Comparison of ENCODE assay signal across 22 cellular contexts in genomic region chr2:160913323-160913722, GRCh38.
DNase-seq lines count a peak whose midpoint lies in the region; ATAC-seq and TF ChIP-seq lines count a peak whose summit lies in the region.
"Had no signal": no experiment of that assay in that cellular context is flagged by ENCODE, and none has a peak within 500 bp of the region (broad histone marks: within the 10 kb centered on the region; RNA-seq: fewer than 3 reads in every experiment).

No MANE protein-coding gene starts in this region.

- no peaks in the 10 kb centered on the region for H3K27me3 Mint-ChIP-seq in HFFc6 (ENCODE audit: insufficient read depth)
- peaks cover 61% of the 10 kb centered on the region for H3K27me3 Mint-ChIP-seq in H9 (ENCODE audit: low read depth)

- H3K4me3 ChIP-seq in HEK293 (ENCODE audit: low read depth, low read length) (no peak overlapping the region), mesenchymal stem cell (ENCODE audit: insufficient read depth in 1 of 2, low read depth in 1 of 2, low read length in 2 of 2) (no peak overlapping the region)
- no peak overlapping the region for H3K4me3 ChIP-seq in Jurkat, Clone E6-1 (ENCODE audit: low read length)
- H3K4me3 ChIP-seq: BLaER1 had no signal

- H2AK5ac ChIP-seq in mesenchymal stem cell (ENCODE audit: low read length, severe bottlenecking) (no peak overlapping the region), H9 (ENCODE audit: insufficient read length, low read length) (no peak overlapping the region)

- H3K9me3 ChIP-seq in HEK293 (ENCODE audit: control insufficient read depth, insufficient read depth, low read depth, low read length) (no peaks in the 10 kb centered on the region), mesenchymal stem cell (ENCODE audit: control insufficient read depth, low read length) (no peaks in the 10 kb centered on the region), H9 (ENCODE audit: control insufficient read depth, low read depth, low read length) (no peaks in the 10 kb centered on the region)
- H3K9me3 ChIP-seq: BE2C, BLaER1 had no signal

- H2BK5ac ChIP-seq in mesenchymal stem cell (ENCODE audit: low read depth, low read length, poor library complexity, severe bottlenecking) (no peak overlapping the region), H9 (ENCODE audit: insufficient read length, low read length) (no peak overlapping the region)

- no CpG with 5 or more reads among the region's 1 CpG for WGBS in mesenchymal stem cell
- whole genome bisulfite sequencing in H9 (ENCODE audit: extremely low coverage, insufficient read length, low lambda C conversion rate): no CpG with 5 or more reads among the region's 1 CpG

- H3K18ac ChIP-seq in mesenchymal stem cell (ENCODE audit: low read depth in 1 of 2, low read length in 2 of 2) (no peak overlapping the region), H9 (ENCODE audit: insufficient read length, low read depth, low read length) (no peak overlapping the region)

- H4K8ac ChIP-seq in mesenchymal stem cell (ENCODE audit: low read length) (no peak overlapping the region), H9 (replicated peaks; ENCODE audit: insufficient read length, low read depth, low read length) (no peak overlapping the region)

- no peak overlapping the region for H3K23ac ChIP-seq in mesenchymal stem cell (ENCODE audit: low read length in 2 of 2)
- H3K23ac ChIP-seq in H9 (ENCODE audit: insufficient read length, low read depth, low read length): no peak overlapping the region

- POLR2A ChIA-PET in HEK293 (lab: Yijun Ruan, JAX): no interaction called here

- no peaks in the 10 kb centered on the region for H4K20me1 ChIP-seq in H9 (ENCODE audit: control insufficient read depth, insufficient read depth, insufficient read length)
- H4K20me1 ChIP-seq: BLaER1 had no signal

- TF ChIP-seq CTCF in HEK293 (tag by site-specific recombination; IDR thresholded peaks at IDR 0.05) (no peak), HFFc6 (IDR thresholded peaks at IDR 0.05) (no peak), H9 (conservative IDR thresholded peaks at IDR 0.05) (no peak)

- H3K27ac Mint-ChIP-seq in HFFc6: no peak overlapping the region
- no peak overlapping the region for H3K27ac Mint-ChIP-seq in H9
- H3K27ac Mint-ChIP-seq: CD14-positive monocyte; CD4-positive, alpha-beta memory T cell; CD4-positive, CD25-positive, alpha-beta regulatory T cell; CD8-positive, alpha-beta memory T cell had no signal

- H3K4ac ChIP-seq in mesenchymal stem cell (ENCODE audit: low read depth in 1 of 2, low read length in 2 of 2) (no peak overlapping the region), H9 (ENCODE audit: low read depth, low read length) (no peak overlapping the region)

- no peaks in the 10 kb centered on the region for H3K36me3 ChIP-seq in HEK293 (ENCODE audit: control insufficient read depth in 2 of 2, insufficient read depth in 1 of 2, low read length in 2 of 2)
- H3K36me3 ChIP-seq in mesenchymal stem cell (ENCODE audit: control insufficient read depth in 1 of 2, insufficient read depth in 2 of 2, low read depth in 1 of 2, low read length in 2 of 2): no peaks in the 10 kb centered on the region
- H3K36me3 ChIP-seq: BE2C, BLaER1 had no signal

- no peak overlapping the region for H3K9ac ChIP-seq in mesenchymal stem cell (ENCODE audit: low read length)
- H3K9ac ChIP-seq in H9 (ENCODE audit: extremely low read depth, insufficient read length, low read length): no peak overlapping the region
- H3K9ac ChIP-seq: BLaER1 had no signal

- H3K27ac ChIP-seq in HEK293 (ENCODE audit: extremely low read depth, low read depth, low read length) (no peak overlapping the region), mesenchymal stem cell (ENCODE audit: low read length, poor library complexity, severe bottlenecking) (no peak overlapping the region), H9 (ENCODE audit: insufficient read length, low read depth, low read length) (no peak overlapping the region)
- H3K27ac ChIP-seq: BLaER1 had no signal

- H2BK12ac ChIP-seq in mesenchymal stem cell (ENCODE audit: low read length in 2 of 2) (no peak overlapping the region), H9 (ENCODE audit: insufficient read length, low read depth, low read length) (no peak overlapping the region)

- H3K79me1 ChIP-seq in mesenchymal stem cell (replicated peaks; ENCODE audit: low read length, poor library complexity, severe bottlenecking) (no peaks in the 10 kb centered on the region), H9 (ENCODE audit: insufficient read depth, low read depth, low read length, poor library complexity, severe bottlenecking) (no peaks in the 10 kb centered on the region)

- H3K36me3 Mint-ChIP-seq in HFFc6 (ENCODE audit: low read depth) (peaks cover 9% of the 10 kb centered on the region), H9 (ENCODE audit: insufficient read depth in 1 of 3, low read depth in 3 of 3) (peaks cover 0 to 15% (median 2%) of the 10 kb centered on the region in 3 experiments; a peak in 5 of 7 replicates)
- H3K36me3 Mint-ChIP-seq: CD14-positive monocyte; CD4-positive, alpha-beta memory T cell; CD4-positive, CD25-positive, alpha-beta regulatory T cell had no signal

- no peak overlapping the region for H3K56ac ChIP-seq in H9 (ENCODE audit: insufficient read length, low read depth, low read length)

- peak; percentile 7 for DNase-seq in Jurkat, Clone E6-1 (ENCODE audit: low read depth, low spot score)
- DNase-seq in mesenchymal stem cell (no peak), NCI-H1417 (lab: John Stamatoyannopoulos, UW) (no peak), HFFc6 (no peak), H9 (no peak)
- DNase-seq: 8988T; ACHN; BE2C; C1 segment of cervical spinal cord; CD4-positive, alpha-beta memory T cell; CD4-positive, CD25-positive, alpha-beta regulatory T cell; CD8-positive, alpha-beta memory T cell; COR-L47; DMS 273 treated with DMSO at 0.1 percent for 48 hours; DMS153; DMS53; DMS79; GF-D8 had no signal

- H2BK15ac ChIP-seq in mesenchymal stem cell (ENCODE audit: low read depth, poor library complexity, severe bottlenecking) (no peak overlapping the region), H9 (ENCODE audit: low read depth, low read length) (no peak overlapping the region)

- H3T11ph ChIP-seq in H9 (ENCODE audit: low read length): no peak overlapping the region

- H3K4me1 Mint-ChIP-seq in HFFc6 (ENCODE audit: low read depth): peaks cover 73% of the 10 kb centered on the region
- peaks cover 5% of the 10 kb centered on the region in 2 experiments; a peak in 2 of 4 replicates for H3K4me1 Mint-ChIP-seq in H9
- H3K4me1 Mint-ChIP-seq: CD14-positive monocyte; CD4-positive, CD25-positive, alpha-beta regulatory T cell; CD8-positive, alpha-beta memory T cell had no signal

- H3K4me3 Mint-ChIP-seq in HFFc6 (no peak overlapping the region), H9 (no peak overlapping the region)
- H3K4me3 Mint-ChIP-seq: CD14-positive monocyte; CD4-positive, alpha-beta memory T cell; CD4-positive, CD25-positive, alpha-beta regulatory T cell; CD8-positive, alpha-beta memory T cell had no signal

- no peaks in the 10 kb centered on the region for H3K27me3 ChIP-seq in mesenchymal stem cell (ENCODE audit: control insufficient read depth in 1 of 2, insufficient read depth in 1 of 2, low read length in 2 of 2)
- H3K27me3 ChIP-seq in H9 (ENCODE audit: insufficient read depth, low read length): peaks cover 3% of the 10 kb centered on the region; the same call in 1 of the 2 replicates
- H3K27me3 ChIP-seq: BE2C, BLaER1 had no signal

- H4K5ac ChIP-seq in H9 (ENCODE audit: insufficient read length, low read depth, low read length): no peak overlapping the region

- H2BK120ac ChIP-seq in mesenchymal stem cell (ENCODE audit: low read depth, low read length): no peak overlapping the region
- no peak overlapping the region for H2BK120ac ChIP-seq in H9 (ENCODE audit: low read depth, low read length, poor library complexity, severe bottlenecking)

- H3K23me2 ChIP-seq in H9 (ENCODE audit: insufficient read length, low read depth, low read length, poor library complexity, severe bottlenecking): no peaks in the 10 kb centered on the region

- no peak overlapping the region for H3K4me2 ChIP-seq in mesenchymal stem cell (ENCODE audit: low read length, poor library complexity, severe bottlenecking)
- H3K4me2 ChIP-seq in H9 (ENCODE audit: insufficient read depth, insufficient read length, low read length): no peak overlapping the region
- H3K4me2 ChIP-seq: BLaER1 had no signal

- ATAC-seq in GM18868 (IDR thresholded peaks at IDR 0.05; ENCODE audit: unreplicated experiment): no peak

- H2AFZ ChIP-seq in mesenchymal stem cell (ENCODE audit: low read depth, low read length): no peak overlapping the region
- no peak overlapping the region for H2AFZ ChIP-seq in H9 (ENCODE audit: low read length)

- H4K91ac ChIP-seq in mesenchymal stem cell (ENCODE audit: low read length) (peak overlapping the region; percentile 39), H9 (ENCODE audit: insufficient read length, low read depth, low read length) (no peak overlapping the region)

- no peaks in the 10 kb centered on the region; the same call in 1 of the 2 replicates for H3K4me1 ChIP-seq in HEK293 (ENCODE audit: control insufficient read depth, insufficient read depth, low read length)
- no peaks in the 10 kb centered on the region for H3K4me1 ChIP-seq in mesenchymal stem cell (ENCODE audit: control insufficient read depth, insufficient read depth, low read depth, low read length)
- no peaks in the 10 kb centered on the region for H3K4me1 ChIP-seq in H9 (ENCODE audit: insufficient read depth, low read length)
- H3K4me1 ChIP-seq: BE2C, BLaER1 had no signal

- H3K14ac ChIP-seq in mesenchymal stem cell (ENCODE audit: low read length in 2 of 2): no peak overlapping the region
- H3K14ac ChIP-seq in H9 (ENCODE audit: insufficient read depth, low read length): no peak overlapping the region

- H3K79me2 ChIP-seq in H9 (ENCODE audit: insufficient read depth, low read length): no peaks in the 10 kb centered on the region

- H3K9me3 Mint-ChIP-seq in HFFc6: no peaks in the 10 kb centered on the region
- peaks cover 10 to 15% of the 10 kb centered on the region in 2 experiments for H3K9me3 Mint-ChIP-seq in H9
- H3K9me3 Mint-ChIP-seq: CD8-positive, alpha-beta memory T cell had no signal

- no peak overlapping the region for H2BK20ac ChIP-seq in H9 (ENCODE audit: low read depth, low read length, poor library complexity, severe bottlenecking)

- CTCF ChIA-PET in HEK293 (lab: Yijun Ruan, JAX): no interaction called here

TF ChIP-seq in HEK293, 187 proteins besides CTCF, POLR2A, EP300 and RAD21:
- TF ChIP-seq YY1 (tag by site-specific recombination; IDR thresholded peaks at IDR 0.05) (no peak), EGR2 (tag by site-specific recombination; IDR thresholded peaks at IDR 0.05; ENCODE audit: low read depth) (peak; percentile 38; the same call in 1 of the 2 replicates)
